ENCODE assay signal across 1 cellular context in genomic region chr15:79629687-79630086, GRCh38.
TF ChIP-seq lines count a peak whose summit lies in the region.

No MANE protein-coding gene starts in this region.

TF ChIP-seq in HepG2, 621 proteins besides CTCF, POLR2A, EP300 and RAD21 (continued from another document):
- no peak for TF ChIP-seq ZNF687 (CRISPR knock-in tag; IDR thresholded peaks at IDR 0.05)
- TF ChIP-seq MXD1 (CRISPR knock-in tag; IDR thresholded peaks at IDR 0.05), result no peak
- TF ChIP-seq SETDB1 (CRISPR knock-in tag; IDR thresholded peaks at IDR 0.05; ENCODE audit: borderline replicate concordance), result no peak
- TF ChIP-seq HES4 (CRISPR knock-in tag; IDR thresholded peaks at IDR 0.05; ENCODE audit: borderline replicate concordance), result no peak
- no peak for TF ChIP-seq DPF2 (CRISPR knock-in tag; IDR thresholded peaks at IDR 0.05; ENCODE audit: borderline replicate concordance, low read depth)
- no peak for TF ChIP-seq E2F5 (CRISPR knock-in tag; conservative IDR thresholded peaks at IDR 0.05)
- TF ChIP-seq CSRNP1 (CRISPR knock-in tag; IDR thresholded peaks at IDR 0.05), result no peak
- no peak for TF ChIP-seq ZZZ3 (CRISPR knock-in tag; IDR thresholded peaks at IDR 0.05; ENCODE audit: borderline replicate concordance)
- TF ChIP-seq ARID3A (IDR thresholded peaks at IDR 0.05; ENCODE audit: low read depth, low read length), result no peak
- no peak for TF ChIP-seq TGIF2 (CRISPR knock-in tag; IDR thresholded peaks at IDR 0.05)
- no peak for TF ChIP-seq KLF13 (CRISPR knock-in tag; IDR thresholded peaks at IDR 0.05)
- no peak for TF ChIP-seq ZMYM4 (CRISPR knock-in tag; IDR thresholded peaks at IDR 0.05)
- TF ChIP-seq ZNF512B (CRISPR knock-in tag; IDR thresholded peaks at IDR 0.05; ENCODE audit: borderline replicate concordance), result no peak
